In genomic region chr11:2583605-2583958, GRCh38 we compare ENCODE assay signal across 24 cellular contexts.
DNase-seq lines count a peak whose midpoint lies in the region; ATAC-seq, FAIRE-seq and TF ChIP-seq lines count a peak whose summit lies in the region.
"Had no signal": no experiment of that assay in that cellular context is flagged by ENCODE, and none has a peak within 500 bp of the region (broad histone marks: within the 10 kb centered on the region; RNA-seq: fewer than 3 reads in every experiment).

No MANE protein-coding gene starts in this region.

- no peaks in the 10 kb centered on the region for H3K36me3 Mint-ChIP-seq in activated CD4-positive, alpha-beta memory T cell treated with anti-CD3 and anti-CD28 coated beads, Interleukin-2, amount 10 ng/mL, durations not matched to agents 7 days and 5 days (ENCODE audit: low read depth)
- H3K36me3 Mint-ChIP-seq: stimulated activated effector memory CD8-positive, alpha-beta T cell treated with anti-CD3 and anti-CD28 coated beads, Interleukin-12 subunit alpha, Interleukin-12 subunit beta, amount 100 ng/mL, for 72 hours had no signal

- H3K27ac Mint-ChIP-seq in activated CD4-positive, alpha-beta memory T cell treated with anti-CD3 and anti-CD28 coated beads, Interleukin-2, amount 10 ng/mL, durations not matched to agents 7 days and 5 days: no peak overlapping the region
- H3K27ac Mint-ChIP-seq: activated CD8-positive, alpha-beta T cell treated with anti-CD3 and anti-CD28 coated beads, Interleukin-2, amount 10 ng/mL, durations not matched to agents 7 days and 5 days; stimulated activated effector memory CD8-positive, alpha-beta T cell treated with anti-CD3 and anti-CD28 coated beads, Interleukin-12 subunit alpha, Interleukin-12 subunit beta, amount 100 ng/mL, for 72 hours had no signal

- no peaks in the 10 kb centered on the region for H3K9me3 Mint-ChIP-seq in activated CD4-positive, alpha-beta memory T cell treated with anti-CD3 and anti-CD28 coated beads, Interleukin-2, amount 10 ng/mL, durations not matched to agents 7 days and 5 days
- H3K9me3 Mint-ChIP-seq: neural crest cell; stimulated activated effector memory CD8-positive, alpha-beta T cell treated with anti-CD3 and anti-CD28 coated beads, Interleukin-12 subunit alpha, Interleukin-12 subunit beta, amount 100 ng/mL, for 72 hours had no signal

- ATAC-seq in Right ventricle myocardium inferior (no peak), heart right ventricle (no peak), GM19463 (IDR thresholded peaks at IDR 0.05; ENCODE audit: unreplicated experiment) (no peak), HG03097 (IDR thresholded peaks at IDR 0.05; ENCODE audit: low FRiP score, unreplicated experiment) (no peak)
- ATAC-seq: activated CD8-positive, alpha-beta T cell treated with anti-CD3 and anti-CD28 coated beads, Interleukin-2, amount 10 ng/mL, durations not matched to agents 7 days and 5 days; esophagus mucosa; gastrocnemius medialis; left lung; stimulated activated effector memory CD8-positive, alpha-beta T cell treated with anti-CD3 and anti-CD28 coated beads, Interleukin-12 subunit alpha, Interleukin-12 subunit beta, amount 100 ng/mL, for 72 hours had no signal

- no peak overlapping the region for H3K4me3 ChIP-seq in heart right ventricle
- no peak overlapping the region for H3K4me3 ChIP-seq in kidney (ENCODE audit: low read length in 2 of 2)
- no peak overlapping the region for H3K4me3 ChIP-seq in thyroid gland (replicated peaks in 1 of 3)
- H3K4me3 ChIP-seq: gastrocnemius medialis, left lung, thoracic aorta had no signal

- CTCF ChIA-PET in activated CD4-positive, alpha-beta memory T cell treated with anti-CD3 and anti-CD28 coated beads, Interleukin-2, amount 10 ng/mL, durations not matched to agents 7 days and 5 days (lab: Charles Lee): no interaction called here

- H3K9ac ChIP-seq in kidney (ENCODE audit: low read length in 2 of 2): no peak overlapping the region

- POLR2A ChIA-PET in activated CD4-positive, alpha-beta memory T cell treated with anti-CD3 and anti-CD28 coated beads, Interleukin-2, amount 10 ng/mL, durations not matched to agents 7 days and 5 days (lab: Charles Lee): no interaction called here

- no peak overlapping the region for H3K4me3 Mint-ChIP-seq in activated CD4-positive, alpha-beta memory T cell treated with anti-CD3 and anti-CD28 coated beads, Interleukin-2, amount 10 ng/mL, durations not matched to agents 7 days and 5 days
- H3K4me3 Mint-ChIP-seq: activated CD8-positive, alpha-beta T cell treated with anti-CD3 and anti-CD28 coated beads, Interleukin-2, amount 10 ng/mL, durations not matched to agents 7 days and 5 days; neural crest cell; stimulated activated effector memory CD8-positive, alpha-beta T cell treated with anti-CD3 and anti-CD28 coated beads, Interleukin-12 subunit alpha, Interleukin-12 subunit beta, amount 100 ng/mL, for 72 hours had no signal

- H3K27me3 Mint-ChIP-seq in activated CD4-positive, alpha-beta memory T cell treated with anti-CD3 and anti-CD28 coated beads, Interleukin-2, amount 10 ng/mL, durations not matched to agents 7 days and 5 days: no peaks in the 10 kb centered on the region

- H3K27ac ChIP-seq in heart right ventricle (no peak overlapping the region), kidney (ENCODE audit: low read depth in 2 of 2, low read length in 2 of 2) (no peak overlapping the region), thyroid gland (no peak overlapping the region)
- H3K27ac ChIP-seq: gastrocnemius medialis, left lung, thoracic aorta, VCaP had no signal

- intact Hi-C loops in Right ventricle myocardium inferior (cut with DNase I) (no loop called here), heart right ventricle (cut with DNase I) (no loop called here), kidney (cut with DNase I) (no loop called here), thyroid gland (cut with DNase I) (no loop called here)

- no peak for TF ChIP-seq POLR2A in thyroid gland (IDR thresholded peaks at IDR 0.05)

- FAIRE-seq in kidney (lab: Jason Lieb, UNC): no peak
- FAIRE-seq: GM19239, H54 had no signal

- H3K4me1 Mint-ChIP-seq in activated CD4-positive, alpha-beta memory T cell treated with anti-CD3 and anti-CD28 coated beads, Interleukin-2, amount 10 ng/mL, durations not matched to agents 7 days and 5 days: no peaks in the 10 kb centered on the region
- H3K4me1 Mint-ChIP-seq: stimulated activated effector memory CD8-positive, alpha-beta T cell treated with anti-CD3 and anti-CD28 coated beads, Interleukin-12 subunit alpha, Interleukin-12 subunit beta, amount 100 ng/mL, for 72 hours had no signal

- no peak for TF ChIP-seq CTCF in heart right ventricle (IDR thresholded peaks at IDR 0.05)
- TF ChIP-seq CTCF in kidney (IDR thresholded peaks at IDR 0.05; ENCODE audit: borderline replicate concordance, extremely low read depth, insufficient read depth): no peak
- TF ChIP-seq CTCF in thyroid gland (IDR thresholded peaks at IDR 0.05): no peak

- H3K4me1 ChIP-seq in heart right ventricle: peaks cover 0 to 30% (median 5%) of the 10 kb centered on the region in 9 donors
- H3K4me1 ChIP-seq in kidney (ENCODE audit: control insufficient read depth in 1 of 2, insufficient read depth in 1 of 2, low read depth in 1 of 2, low read length in 2 of 2): no peaks in the 10 kb centered on the region
- no peaks in the 10 kb centered on the region for H3K4me1 ChIP-seq in thyroid gland
- H3K4me1 ChIP-seq: gastrocnemius medialis, left lung had no signal

- H3K36me3 ChIP-seq in heart right ventricle: peaks cover 0 to 6% (median 0%) of the 10 kb centered on the region in 9 donors
- no peaks in the 10 kb centered on the region for H3K36me3 ChIP-seq in kidney (ENCODE audit: control insufficient read depth in 1 of 2, insufficient read depth in 2 of 2, low read length in 2 of 2)
- H3K36me3 ChIP-seq in thyroid gland: no peaks in the 10 kb centered on the region
- H3K36me3 ChIP-seq: gastrocnemius medialis, thoracic aorta had no signal

- H3K27me3 ChIP-seq in heart right ventricle (no peaks in the 10 kb centered on the region), thyroid gland (no peaks in the 10 kb centered on the region)
- H3K27me3 ChIP-seq: gastrocnemius medialis, left lung had no signal

- DNase-seq in Right ventricle myocardium inferior (ENCODE audit: missing footprints): peak; percentile 41
- no peak for DNase-seq in heart right ventricle
- DNase-seq in activated CD4-positive, alpha-beta memory T cell treated with anti-CD3 and anti-CD28 coated beads, Interleukin-2, amount 10 ng/mL, durations not matched to agents 7 days and 5 days: peak; percentile 10
- DNase-seq in kidney: peak; percentile 68
- DNase-seq in thyroid gland: peak; percentile 0 to 1
- no peak for DNase-seq in NCI-H2081 treated with DMSO at 0.1 percent for 48 hours (lab: John Stamatoyannopoulos, UW)
- DNase-seq: activated CD8-positive, alpha-beta T cell treated with anti-CD3 and anti-CD28 coated beads, Interleukin-2, amount 10 ng/mL, durations not matched to agents 7 days and 5 days; activated gamma-delta T cell treated with Interleukin-2 at 50 U/mL for 16 hours; central memory CD4-positive, alpha-beta T cell; NCI-H1417; NCI-H2171; NCI-H748 treated with DMSO at 0.1 percent for 48 hours; SHP77 treated with DMSO at 0.1 percent for 48 hours had no signal

- WGBS in heart right ventricle, 2 donors: 95 to 97% methylated on average over 6 of the region's 6 CpGs
- WGBS in thyroid gland, 2 donors: 87 to 98% methylated on average over 5 to 6 of the region's 6 CpGs

- H3K9me3 ChIP-seq in heart right ventricle: no peaks in the 10 kb centered on the region
- H3K9me3 ChIP-seq in kidney (ENCODE audit: control insufficient read depth in 1 of 2, low read length in 2 of 2): no peaks in the 10 kb centered on the region
- no peaks in the 10 kb centered on the region for H3K9me3 ChIP-seq in thyroid gland
- H3K9me3 ChIP-seq: gastrocnemius medialis, left lung, thoracic aorta had no signal

Comparison
In these comparisons a context has a peak if more than half of its experiments do, and no peak if none do; other contexts are left out.
1. DNase-seq: peak in Right ventricle myocardium inferior (single experiment), activated CD4-positive, alpha-beta memory T cell treated with anti-CD3 and anti-CD28 coated beads, Interleukin-2, amount 10 ng/mL, durations not matched to agents 7 days and 5 days (single experiment), kidney (single experiment) and thyroid gland (2 of 2); none in heart right ventricle (0 of 2) and NCI-H2081 treated with DMSO at 0.1 percent for 48 hours (single experiment).